ENCODE assay signal across 38 cellular contexts in the genomic region with DNA sequence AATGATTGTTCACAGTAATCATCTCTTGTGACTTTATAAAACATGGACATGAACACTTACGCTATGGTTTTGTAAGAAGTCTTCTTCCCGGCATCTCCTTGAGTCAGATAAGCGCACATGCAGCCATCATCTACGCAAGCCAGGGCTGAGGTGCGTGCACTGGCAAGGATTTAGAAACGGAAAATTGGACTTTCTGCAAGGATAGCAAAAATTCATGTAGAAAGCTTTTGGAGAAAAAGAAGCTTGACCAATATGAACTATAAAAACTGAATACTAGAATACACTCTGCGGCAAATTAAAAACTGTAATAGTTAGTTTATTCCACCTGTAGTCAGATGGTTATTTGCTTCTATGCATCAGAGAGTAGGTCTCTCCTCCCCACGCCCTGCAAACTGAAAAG. TPM values are rescaled to one million over a fixed set of nuclear protein-coding genes. Genes with fewer than 3 reads are reported as not detected.
"Had no signal": no experiment of that assay in that cellular context is flagged by ENCODE, and none has a peak within 500 bp of the region (broad histone marks: within the 10 kb centered on the region; RNA-seq: fewer than 3 reads in every experiment).

No MANE protein-coding gene starts in this region.

- H3K36me3 ChIP-seq: MG63 had no signal

- H3K4me3 ChIP-seq: MG63 had no signal

- DNase-seq: Kasumi-1, MG63, MM.1S, MV-4-11, NCI-H1048, NCI-H1092, NCI-H1092 treated with DMSO at 0.1 percent for 48 hours, NCI-H1105, NCI-H1105 treated with DMSO at 0.1 percent for 48 hours, NCI-H1417, NCI-H1417 treated with DMSO at 0.1 percent for 48 hours, NCI-H1436, NCI-H1436 treated with DMSO at 0.1 percent for 48 hours, NCI-H146, NCI-H1694, NCI-H1694 treated with DMSO at 0.1 percent for 48 hours, NCI-H187, NCI-H187 treated with DMSO at 0.1 percent for 48 hours, NCI-H1930, NCI-H2029, NCI-H2029 treated with DMSO at 0.1 percent for 48 hours, NCI-H2081, NCI-H2081 treated with DMSO at 0.1 percent for 48 hours, NCI-H2107, NCI-H2171, NCI-H2171 treated with DMSO at 0.1 percent for 48 hours, NCI-H2227 treated with DMSO at 0.1 percent for 48 hours, NCI-H226, NCI-H345, NCI-H446, NCI-H446 treated with DMSO at 0.1 percent for 48 hours, NCI-H510A, NCI-H510A treated with DMSO at 0.1 percent for 48 hours, NCI-H524 had no signal

- H3K9me3 ChIP-seq: MG63 had no signal

RNA-seq across cellular contexts. Expression of a gene that starts 6.3 kb away (rescaled TPM):
- total RNA-seq: LHCN-M2, M059J, MCF 10A, NCI-H460 had no signal
